Comparison of ENCODE assay signal across 16 cellular contexts in the genomic region with DNA sequence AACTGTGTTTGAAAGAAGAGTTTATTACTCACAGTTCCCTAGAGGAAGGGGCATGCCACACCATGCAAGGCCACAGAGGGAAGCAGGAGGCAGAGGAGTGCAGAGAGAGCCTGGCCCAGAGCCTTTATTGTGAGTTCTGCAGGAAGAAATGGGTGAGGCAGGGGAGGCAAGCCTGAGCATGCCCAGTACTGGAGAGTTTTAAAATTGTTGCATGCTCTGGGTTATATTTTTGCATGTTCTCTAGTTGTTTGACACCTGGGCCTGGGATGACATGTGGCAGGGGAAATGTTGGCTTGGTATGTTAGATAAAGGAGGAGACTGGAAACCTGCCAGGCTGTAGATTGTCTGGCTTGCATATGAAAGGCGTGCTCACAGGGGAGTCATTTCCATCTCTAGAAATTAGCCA. TPM values are rescaled to one million over a fixed set of nuclear protein-coding genes. Genes with fewer than 3 reads are reported as not detected.
A peak's percentile ranks its signal among the peaks of the same experiment; 100 is the strongest.
DNase-seq lines count a peak whose midpoint lies in the region; ATAC-seq and TF ChIP-seq lines count a peak whose summit lies in the region.
"Had no signal": no experiment of that assay in that cellular context is flagged by ENCODE, and none has a peak within 500 bp of the region (broad histone marks: within the 10 kb centered on the region; RNA-seq: fewer than 3 reads in every experiment).

No MANE protein-coding gene starts in this region.

- POLR2A ChIA-PET in activated CD8-positive, alpha-beta T cell treated with anti-CD3 and anti-CD28 coated beads for 36 hours (lab: Charles Lee): no interaction called here

- H3K27ac Mint-ChIP-seq in activated CD8-positive, alpha-beta T cell treated with anti-CD3 and anti-CD28 coated beads for 36 hours: no peak overlapping the region
- H3K27ac Mint-ChIP-seq: activated naive CD4-positive, alpha-beta T cell treated with anti-CD3 and anti-CD28 coated beads, Interleukin-2, amount 50 U/mL, for 72 hours had no signal

- no peaks in the 10 kb centered on the region for H3K36me3 Mint-ChIP-seq in activated CD8-positive, alpha-beta T cell treated with anti-CD3 and anti-CD28 coated beads for 36 hours (ENCODE audit: low read depth)

- CTCF ChIA-PET in activated CD8-positive, alpha-beta T cell treated with anti-CD3 and anti-CD28 coated beads for 36 hours (lab: Charles Lee): no interaction called here

- no peaks in the 10 kb centered on the region for H3K4me1 Mint-ChIP-seq in activated CD8-positive, alpha-beta T cell treated with anti-CD3 and anti-CD28 coated beads for 36 hours (ENCODE audit: low read depth)

- ATAC-seq in HG03378 (IDR thresholded peaks at IDR 0.05; ENCODE audit: unreplicated experiment): no peak
- ATAC-seq in activated CD8-positive, alpha-beta T cell treated with anti-CD3 and anti-CD28 coated beads for 36 hours: no peak
- ATAC-seq: activated naive CD4-positive, alpha-beta T cell treated with anti-CD3 and anti-CD28 coated beads, Interleukin-2, amount 50 U/mL, for 72 hours; body of pancreas; Panc1 had no signal

- intact Hi-C loops in activated CD8-positive, alpha-beta T cell treated with anti-CD3 and anti-CD28 coated beads for 36 hours (cut with micrococcal nuclease): no loop called here

- H3K27me3 Mint-ChIP-seq in activated CD8-positive, alpha-beta T cell treated with anti-CD3 and anti-CD28 coated beads for 36 hours: peaks cover 4% of the 10 kb centered on the region

- no peak for TF ChIP-seq CTCF in activated CD8-positive, alpha-beta T cell treated with anti-CD3 and anti-CD28 coated beads for 36 hours (IDR thresholded peaks at IDR 0.05)

- peaks cover 9% of the 10 kb centered on the region for H3K9me3 Mint-ChIP-seq in activated CD8-positive, alpha-beta T cell treated with anti-CD3 and anti-CD28 coated beads for 36 hours

- H3K27ac ChIP-seq in substantia nigra (ENCODE audit: low read depth, low read length, poor library complexity, severe bottlenecking): no peak overlapping the region
- H3K27ac ChIP-seq: body of pancreas, parathyroid adenoma had no signal

- DNase-seq in COR-L47 (lab: John Stamatoyannopoulos, UW) (peak; percentile 86), HT1080 (ENCODE audit: low read depth) (peak; percentile 11), NCI-H345 (lab: John Stamatoyannopoulos, UW) (peak; percentile 65), dermis microvascular lymphatic vessel endothelial cell (ENCODE audit: low read depth in 2 of 2) (peak; percentile 25 to 37), substantia nigra (lab: John Stamatoyannopoulos, UW) (no peak)
- DNase-seq in activated CD4-positive, alpha-beta T cell treated with anti-CD3 and anti-CD28 coated beads for 1 hour: no peak
- DNase-seq in activated CD8-positive, alpha-beta T cell treated with anti-CD3 and anti-CD28 coated beads for 36 hours: no peak
- DNase-seq: activated CD4-positive, alpha-beta T cell treated with anti-CD3 and anti-CD28 coated beads, Interleukin-2, amount 50 U/mL, for 4 hours; activated T-cell treated with anti-CD3 and anti-CD28 coated beads, Interleukin-2, amount 50 U/mL, for 48 hours; body of pancreas; MM.1S; NCI-H510A had no signal

- no peak overlapping the region for H3K4me3 Mint-ChIP-seq in activated CD8-positive, alpha-beta T cell treated with anti-CD3 and anti-CD28 coated beads for 36 hours

RNA-seq across cellular contexts. Expression of gene CRMP1, which starts 19.7 kb away (rescaled TPM):
- total RNA-seq in HT1080 (2014; rRNA removed; shearing (Covaris generic)): 0.05 TPM in 1 of 2 replicates, not detected in the other
- polyA plus RNA-seq in HT1080 (2015; cell fraction: cytosol; rRNA removed): not detected in 2 replicates
- 0.09 TPM in 1 of 2 replicates, not detected in the other for polyA plus RNA-seq in HT1080 (2015; cell fraction: nucleus; rRNA removed)
- total RNA-seq in dermis microvascular lymphatic vessel endothelial cell: 0.13 and 1.5 TPM in 2 replicates
- not detected for total RNA-seq in activated CD8-positive, alpha-beta T cell treated with anti-CD3 and anti-CD28 coated beads for 36 hours
- total RNA-seq: activated naive CD4-positive, alpha-beta T cell treated with anti-CD3 and anti-CD28 coated beads, Interleukin-2, amount 50 U/mL, for 72 hours had no signal

Comparison
In these comparisons a context has a peak if more than half of its experiments do, and no peak if none do; other contexts are left out.
1. DNase-seq: peak in COR-L47 (single experiment), HT1080 (single experiment), NCI-H345 (single experiment) and dermis microvascular lymphatic vessel endothelial cell (2 of 2); none in substantia nigra (0 of 49), activated CD4-positive, alpha-beta T cell treated with anti-CD3 and anti-CD28 coated beads for 1 hour (single experiment) and activated CD8-positive, alpha-beta T cell treated with anti-CD3 and anti-CD28 coated beads for 36 hours (single experiment).